Comparison of ENCODE assay signal across 19 cellular contexts in genomic region chr7:82293467-82293866, GRCh38.
DNase-seq lines count a peak whose midpoint lies in the region; ATAC-seq and TF ChIP-seq lines count a peak whose summit lies in the region.
"Had no signal": no experiment of that assay in that cellular context is flagged by ENCODE, and none has a peak within 500 bp of the region (broad histone marks: within the 10 kb centered on the region; RNA-seq: fewer than 3 reads in every experiment).

No MANE protein-coding gene starts in this region.

- peaks cover 14% of the 10 kb centered on the region for H3K4me1 Mint-ChIP-seq in neural progenitor cell
- H3K4me1 Mint-ChIP-seq: B cell had no signal

- peaks cover 0 to 5% of the 10 kb centered on the region in 2 donors for H3K9me3 ChIP-seq in right atrium auricular region
- peaks cover 7% of the 10 kb centered on the region; the same call in 1 of the 2 replicates for H3K9me3 ChIP-seq in SK-N-MC (ENCODE audit: low read depth, low read length)
- H3K9me3 ChIP-seq in neural progenitor cell (ENCODE audit: low read depth), result no peaks in the 10 kb centered on the region
- H3K9me3 ChIP-seq in tibial artery, result no peaks in the 10 kb centered on the region
- H3K9me3 ChIP-seq: Caco-2 had no signal

- H3K27ac ChIP-seq in right atrium auricular region (no peak overlapping the region), SK-N-MC (peak overlapping the region; percentile 65; the same call in 1 of the 2 replicates), neural progenitor cell (no peak overlapping the region), tibial artery (no peak overlapping the region)
- H3K27ac ChIP-seq: 22Rv1; A549; BLaER1 treated with 17β-estradiol and CSF1 and Interleukin-3, amounts not matched to agents 10 nM and 100 nM; C4-2B had no signal

- peak; percentile 33 for ATAC-seq in left ventricle myocardium superior
- ATAC-seq: A549; CD8-positive, alpha-beta T cell had no signal

- no peak overlapping the region for H3K4me2 ChIP-seq in neural progenitor cell
- H3K4me2 ChIP-seq: A549; BLaER1 treated with 17β-estradiol and CSF1 and Interleukin-3, amounts not matched to agents 10 nM and 100 nM had no signal

- no peak for DNase-seq in left ventricle myocardium superior
- DNase-seq in right atrium auricular region (ENCODE audit: low spot score), result no peak
- no peak for DNase-seq in SK-N-MC (ENCODE audit: low read depth, low spot score)
- DNase-seq in neural progenitor cell (ENCODE audit: low spot score), result no peak
- no peak for DNase-seq in tibial artery
- DNase-seq in KBM-7, result no peak
- DNase-seq in NCI-H2196 (lab: John Stamatoyannopoulos, UW; ENCODE audit: unreplicated experiment), result no peak
- DNase-seq: AML-193; Caco-2; Calu3; CD4-positive, alpha-beta T cell; CD8-positive, alpha-beta T cell; DMS79 treated with DMSO at 0.1 percent for 48 hours; GF-D8 had no signal

- peaks cover 2% of the 10 kb centered on the region for H3K27me3 Mint-ChIP-seq in neural progenitor cell (ENCODE audit: insufficient read depth, low read depth)
- H3K27me3 Mint-ChIP-seq: B cell; CD4-positive, alpha-beta T cell had no signal

- H3K36me3 Mint-ChIP-seq in neural progenitor cell, result peaks cover 9% of the 10 kb centered on the region
- H3K36me3 Mint-ChIP-seq: CD8-positive, alpha-beta T cell had no signal

- no peaks in the 10 kb centered on the region for H3K79me2 ChIP-seq in neural progenitor cell (ENCODE audit: low read depth)

- H3K36me3 ChIP-seq in right atrium auricular region (no peaks in the 10 kb centered on the region), SK-N-MC (ENCODE audit: insufficient read depth, low read length) (peaks cover 16% of the 10 kb centered on the region), neural progenitor cell (no peaks in the 10 kb centered on the region), tibial artery (peaks cover 0 to 2% (median 0%) of the 10 kb centered on the region in 3 donors)
- H3K36me3 ChIP-seq: BLaER1 treated with 17β-estradiol and CSF1 and Interleukin-3, amounts not matched to agents 10 nM and 100 nM had no signal

- no peaks in the 10 kb centered on the region for H4K20me1 ChIP-seq in neural progenitor cell (ENCODE audit: low read depth)
- H4K20me1 ChIP-seq: BLaER1 treated with 17β-estradiol and CSF1 and Interleukin-3, amounts not matched to agents 10 nM and 100 nM had no signal

- no peaks in the 10 kb centered on the region for H3F3A ChIP-seq in neural progenitor cell (ENCODE audit: low read depth)

- intact Hi-C loops in left ventricle myocardium superior (cut with micrococcal nuclease) (no loop called here), tibial artery (cut with DNase I; ENCODE audit: low total_unique reads) (no loop called here)

- H3K27me3 ChIP-seq in right atrium auricular region (no peaks in the 10 kb centered on the region), neural progenitor cell (no peaks in the 10 kb centered on the region), tibial artery (no peaks in the 10 kb centered on the region)
- H3K27me3 ChIP-seq: BLaER1 treated with 17β-estradiol and CSF1 and Interleukin-3, amounts not matched to agents 10 nM and 100 nM had no signal

- H3K4me3 ChIP-seq in right atrium auricular region, result no peak overlapping the region
- H3K4me3 ChIP-seq in SK-N-MC, result no peak overlapping the region
- H3K4me3 ChIP-seq in neural progenitor cell, result no peak overlapping the region
- no peak overlapping the region for H3K4me3 ChIP-seq in tibial artery
- H3K4me3 ChIP-seq: A549; BLaER1 treated with 17β-estradiol and CSF1 and Interleukin-3, amounts not matched to agents 10 nM and 100 nM had no signal

- peaks cover 11% of the 10 kb centered on the region for H3K9me3 Mint-ChIP-seq in neural progenitor cell
- H3K9me3 Mint-ChIP-seq: CD4-positive, alpha-beta T cell; CD8-positive, alpha-beta T cell had no signal

- H3K9ac ChIP-seq in SK-N-MC (ENCODE audit: insufficient read length), result no peak overlapping the region
- no peak overlapping the region for H3K9ac ChIP-seq in neural progenitor cell
- H3K9ac ChIP-seq: BLaER1 treated with 17β-estradiol and CSF1 and Interleukin-3, amounts not matched to agents 10 nM and 100 nM had no signal

- H2AFZ ChIP-seq in neural progenitor cell (replicated peaks), result peak overlapping the region; percentile 43

- peaks cover 0 to 11% of the 10 kb centered on the region in 2 donors for H3K4me1 ChIP-seq in right atrium auricular region
- H3K4me1 ChIP-seq in neural progenitor cell, result no peaks in the 10 kb centered on the region
- H3K4me1 ChIP-seq in tibial artery, result peaks cover 0 to 8% (median 2%) of the 10 kb centered on the region in 4 donors
- H3K4me1 ChIP-seq: Caco-2 had no signal

- TF ChIP-seq CTCF in right atrium auricular region (IDR thresholded peaks at IDR 0.05) (no peak), neural progenitor cell (IDR thresholded peaks at IDR 0.05) (no peak), tibial artery (IDR thresholded peaks at IDR 0.05) (no peak)

- no peak overlapping the region for H3K4me3 Mint-ChIP-seq in neural progenitor cell
- H3K4me3 Mint-ChIP-seq: B cell; CD4-positive, alpha-beta T cell; CD8-positive, alpha-beta T cell had no signal

- in situ Hi-C loops in KBM-7 (cut with MboI; ENCODE audit: low pct_unique_long_range_greater_than_20kb, low sequenced_read_pairs), result no loop called here

- no peak overlapping the region for H3K27ac Mint-ChIP-seq in neural progenitor cell
- H3K27ac Mint-ChIP-seq: B cell; CD4-positive, alpha-beta T cell; CD8-positive, alpha-beta T cell had no signal
